1 cellular context compared by ENCODE assay signal in the genomic region with DNA sequence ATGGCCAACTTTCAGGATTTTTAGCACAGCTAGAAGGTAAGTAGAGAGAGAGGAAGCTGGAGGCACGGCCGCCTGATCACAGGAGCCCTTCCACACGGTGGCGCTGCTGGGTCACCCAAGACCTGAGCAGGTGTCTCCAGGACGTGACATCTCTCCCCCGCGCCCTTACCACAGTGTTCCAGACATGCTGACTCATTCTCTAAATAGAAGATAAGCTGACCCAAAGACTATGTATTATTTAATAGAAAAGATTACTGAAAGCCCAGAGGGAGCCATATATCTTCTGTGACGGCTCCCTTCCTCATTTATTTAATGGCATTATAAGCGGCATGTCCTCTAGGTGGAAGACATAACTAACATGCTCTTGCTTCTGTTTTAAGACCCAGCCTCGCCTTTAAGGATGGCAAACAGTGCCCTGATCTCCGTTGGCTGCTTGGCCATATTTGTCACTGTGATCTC.
TF ChIP-seq lines count a peak whose summit lies in the region.

No MANE protein-coding gene starts in this region.

TF ChIP-seq in K562, 482 proteins besides CTCF, POLR2A, EP300 and RAD21 (continued from another document and continues in another):
- peak; percentile 36; the same call in 1 of the 2 replicates for TF ChIP-seq CHAMP1 (IDR thresholded peaks at IDR 0.05)
- peak; percentile 30; the same call in 1 of the 2 replicates for TF ChIP-seq STAT5A (IDR thresholded peaks at IDR 0.05; ENCODE audit: borderline replicate concordance, low read length)
- TF ChIP-seq MAFK (IDR thresholded peaks at IDR 0.05; ENCODE audit: low read length), result peak; percentile 89
- TF ChIP-seq CREM (IDR thresholded peaks at IDR 0.05; ENCODE audit: low read depth), result peak; percentile 92
- no peak for TF ChIP-seq CBFB (CRISPR knock-in tag; IDR thresholded peaks at IDR 0.05)
- TF ChIP-seq TAL1 (IDR thresholded peaks at IDR 0.05), result peak; percentile 53; the same call in 1 of the 2 replicates
- no peak for TF ChIP-seq CHD4 (IDR thresholded peaks at IDR 0.05; ENCODE audit: insufficient read depth, insufficient replicate concordance, low read depth, low read length, poor library complexity, severe bottlenecking)
- peak; percentile 67 for TF ChIP-seq CBFA2T2 (conservative IDR thresholded peaks at IDR 0.05)
- peak; percentile 97 for TF ChIP-seq MAFG (tag; conservative IDR thresholded peaks at IDR 0.05)
- no peak for TF ChIP-seq ILF3 (IDR thresholded peaks at IDR 0.05; ENCODE audit: borderline replicate concordance)
- peak; percentile 40; the same call in 1 of the 2 replicates for TF ChIP-seq TOE1 (IDR thresholded peaks at IDR 0.05; ENCODE audit: borderline replicate concordance)
- no peak for TF ChIP-seq TOE1 (CRISPR knock-in tag; IDR thresholded peaks at IDR 0.05; ENCODE audit: borderline replicate concordance, low read depth)
- no peak for TF ChIP-seq MED1 (CRISPR knock-in tag; IDR thresholded peaks at IDR 0.05; ENCODE audit: borderline replicate concordance)
- peak; percentile 22 for TF ChIP-seq TBP (optimal IDR thresholded peaks at IDR 0.05; ENCODE audit: low read depth, low read length)
- no peak for TF ChIP-seq ZNF512 (tag; IDR thresholded peaks at IDR 0.05)
- no peak for TF ChIP-seq PBX2 (CRISPR knock-in tag; IDR thresholded peaks at IDR 0.05; ENCODE audit: low read depth)
- peak; percentile 89 for TF ChIP-seq PBX2 (tag; conservative IDR thresholded peaks at IDR 0.05; ENCODE audit: low read depth)
- no peak for TF ChIP-seq REST (CRISPR knock-in tag; IDR thresholded peaks at IDR 0.05; ENCODE audit: low read depth)
- no peak for TF ChIP-seq ERF (CRISPR knock-in tag; IDR thresholded peaks at IDR 0.05)
- TF ChIP-seq, protein P1, sequence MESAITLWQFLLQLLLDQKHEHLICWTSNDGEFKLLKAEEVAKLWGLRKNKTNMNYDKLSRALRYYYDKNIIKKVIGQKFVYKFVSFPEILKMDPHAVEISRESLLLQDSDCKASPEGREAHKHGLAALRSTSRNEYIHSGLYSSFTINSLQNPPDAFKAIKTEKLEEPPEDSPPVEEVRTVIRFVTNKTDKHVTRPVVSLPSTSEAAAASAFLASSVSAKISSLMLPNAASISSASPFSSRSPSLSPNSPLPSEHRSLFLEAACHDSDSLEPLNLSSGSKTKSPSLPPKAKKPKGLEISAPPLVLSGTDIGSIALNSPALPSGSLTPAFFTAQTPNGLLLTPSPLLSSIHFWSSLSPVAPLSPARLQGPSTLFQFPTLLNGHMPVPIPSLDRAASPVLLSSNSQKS (CRISPR knock-in tag; IDR thresholded peaks at IDR 0.05), result no peak
- TF ChIP-seq ZBTB33 (CRISPR knock-in tag; IDR thresholded peaks at IDR 0.05), result peak; percentile 72
- TF ChIP-seq ELF4 (CRISPR knock-in tag; IDR thresholded peaks at IDR 0.05), result no peak
- TF ChIP-seq KAT2B (IDR thresholded peaks at IDR 0.05; ENCODE audit: low read depth, low read length), result no peak
- TF ChIP-seq MEIS2 (IDR thresholded peaks at IDR 0.05; ENCODE audit: partially characterized antibody), result peak; percentile 97
- TF ChIP-seq SMARCE1 (IDR thresholded peaks at IDR 0.05), result peak; percentile 95
- peak; percentile 99 for TF ChIP-seq NFE2 (IDR thresholded peaks at IDR 0.05; ENCODE audit: low read depth)
- peak; percentile 74; the same call in 1 of the 2 replicates for TF ChIP-seq LCOR (CRISPR knock-in tag; IDR thresholded peaks at IDR 0.05)
- TF ChIP-seq ZEB2 (IDR thresholded peaks at IDR 0.05), result peak; percentile 91
- 0 out of 2 replicates have a peak, but pooled peaks have one; percentile 55 for TF ChIP-seq MTA3 (IDR thresholded peaks at IDR 0.05; ENCODE audit: borderline replicate concordance)
- peak; percentile 77; the same call in 1 of the 2 replicates for TF ChIP-seq HDAC2 (IDR thresholded peaks at IDR 0.05)
- peak; percentile 77 for TF ChIP-seq BHLHE40 (IDR thresholded peaks at IDR 0.05; ENCODE audit: low read length)
- no peak for TF ChIP-seq TCFL5 (CRISPR knock-in tag; conservative IDR thresholded peaks at IDR 0.05)
- peak; percentile 79; the same call in 1 of the 2 replicates for TF ChIP-seq MTA1 (IDR thresholded peaks at IDR 0.05; ENCODE audit: borderline replicate concordance)
- no peak for TF ChIP-seq ZNF263 (CRISPR knock-in tag; IDR thresholded peaks at IDR 0.05; ENCODE audit: borderline replicate concordance)
- no peak for TF ChIP-seq HSF4 (CRISPR knock-in tag; IDR thresholded peaks at IDR 0.05; ENCODE audit: borderline replicate concordance)
- TF ChIP-seq ZNF79 (CRISPR knock-in tag; IDR thresholded peaks at IDR 0.05; ENCODE audit: low read depth), result no peak
- TF ChIP-seq, protein P2, sequence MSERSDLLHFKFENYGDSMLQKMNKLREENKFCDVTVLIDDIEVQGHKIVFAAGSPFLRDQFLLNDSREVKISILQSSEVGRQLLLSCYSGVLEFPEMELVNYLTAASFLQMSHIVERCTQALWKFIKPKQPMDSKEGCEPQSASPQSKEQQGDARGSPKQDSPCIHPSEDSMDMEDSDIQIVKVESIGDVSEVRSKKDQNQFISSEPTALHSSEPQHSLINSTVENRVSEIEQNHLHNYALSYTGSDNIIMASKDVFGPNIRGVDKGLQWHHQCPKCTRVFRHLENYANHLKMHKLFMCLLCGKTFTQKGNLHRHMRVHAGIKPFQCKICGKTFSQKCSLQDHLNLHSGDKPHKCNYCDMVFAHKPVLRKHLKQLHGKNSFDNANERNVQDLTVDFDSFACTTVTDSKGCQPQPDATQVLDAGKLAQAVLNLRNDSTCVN (CRISPR knock-in tag; IDR thresholded peaks at IDR 0.05), result no peak
- peak; percentile 97 for TF ChIP-seq SMAD4 (CRISPR knock-in tag; conservative IDR thresholded peaks at IDR 0.05)
- peak; percentile 88 for TF ChIP-seq SMC3 (conservative IDR thresholded peaks at IDR 0.05; ENCODE audit: insufficient read depth, low read depth, low read length)
- TF ChIP-seq DEAF1 (CRISPR knock-in tag; IDR thresholded peaks at IDR 0.05), result peak; percentile 67
- TF ChIP-seq POLR2AphosphoS2 (IDR thresholded peaks at IDR 0.05; ENCODE audit: low read length), result no peak
- no peak for TF ChIP-seq HLTF (IDR thresholded peaks at IDR 0.05)
- TF ChIP-seq FOXA3 (CRISPR knock-in tag; conservative IDR thresholded peaks at IDR 0.05 in 1 of 2, IDR thresholded peaks at IDR 0.05 in 1 of 2), result peak; percentile 25 to 71; a peak in 3 of 4 replicates
- no peak for TF ChIP-seq EZH2 (IDR thresholded peaks at IDR 0.05; ENCODE audit: borderline replicate concordance, low read depth, low read length)
- TF ChIP-seq HDAC3 (IDR thresholded peaks at IDR 0.05; ENCODE audit: borderline replicate concordance, partially characterized antibody), result peak; percentile 95
- peak; percentile 92 for TF ChIP-seq SMARCA4 (IDR thresholded peaks at IDR 0.05)
- no peak for TF ChIP-seq SIN3B (IDR thresholded peaks at IDR 0.05; ENCODE audit: low read depth)
